In genomic region chr1:47504840-47505239, GRCh38 we compare ENCODE assay signal across 2 cellular contexts.
DNase-seq lines count a peak whose midpoint lies in the region; TF ChIP-seq lines count a peak whose summit lies in the region.
"Not testable (repeated sequence)": the region's sequence is repeated elsewhere in the genome, so short reads cannot be mapped to it uniquely, and the experiment has no call there.

No MANE protein-coding gene starts in this region.

- not testable (repeated sequence) for TF ChIP-seq CTCF in HEK293 (tag by site-specific recombination; IDR thresholded peaks at IDR 0.05); neural progenitor cell (IDR thresholded peaks at IDR 0.05)

- H3F3A ChIP-seq in neural progenitor cell (ENCODE audit: low read depth), result peaks cover 10% of the 10 kb centered on the region

- H3K4me1 ChIP-seq in HEK293 (ENCODE audit: control insufficient read depth, insufficient read depth, low read length), result peaks cover 12% of the 10 kb centered on the region
- not testable (repeated sequence) for H3K4me1 ChIP-seq in neural progenitor cell

- POLR2A ChIA-PET in HEK293 (lab: Yijun Ruan, JAX), result not testable (repeated sequence)

- not testable (repeated sequence) for H3K4me3 ChIP-seq in HEK293 (ENCODE audit: low read depth, low read length); neural progenitor cell

- H3K4me1 Mint-ChIP-seq in neural progenitor cell, result not testable (repeated sequence)

- not testable (repeated sequence) for H3K9me3 ChIP-seq in HEK293 (ENCODE audit: control insufficient read depth, insufficient read depth, low read depth, low read length); neural progenitor cell (ENCODE audit: low read depth)

- peaks cover 29% of the 10 kb centered on the region for H3K27me3 Mint-ChIP-seq in neural progenitor cell (ENCODE audit: insufficient read depth, low read depth)

- not testable (repeated sequence) for H3K4me2 ChIP-seq in neural progenitor cell

- not testable (repeated sequence) for DNase-seq in neural progenitor cell (ENCODE audit: low spot score)

- peaks cover 97% of the 10 kb centered on the region for H3K27me3 ChIP-seq in neural progenitor cell

- peak overlapping the region; percentile 38 for H3K4me3 Mint-ChIP-seq in neural progenitor cell

- not testable (repeated sequence) for H4K20me1 ChIP-seq in neural progenitor cell (ENCODE audit: low read depth)

- H3K27ac ChIP-seq in HEK293 (ENCODE audit: extremely low read depth, low read depth, low read length); neural progenitor cell: not testable (repeated sequence)

- CTCF ChIA-PET in HEK293 (lab: Yijun Ruan, JAX), result interaction anchor here (0.9 to 1.8 kb wide), 4 partner anchors 17 to 222 kb away, joined by 3 to 7 read pairs (median 5); partner anchors contain the start of gene FOXD2

- not testable (repeated sequence) for H3K36me3 ChIP-seq in HEK293 (ENCODE audit: control insufficient read depth in 2 of 2, insufficient read depth in 1 of 2, low read length in 2 of 2); neural progenitor cell

- not testable (repeated sequence) for H3K36me3 Mint-ChIP-seq in neural progenitor cell

- H3K9me3 Mint-ChIP-seq in neural progenitor cell, result not testable (repeated sequence)

- not testable (repeated sequence) for H3K9ac ChIP-seq in neural progenitor cell

- not testable (repeated sequence) for H3K79me2 ChIP-seq in neural progenitor cell (ENCODE audit: low read depth)

- H3K27ac Mint-ChIP-seq in neural progenitor cell, result not testable (repeated sequence)

- not testable (repeated sequence) for H2AFZ ChIP-seq in neural progenitor cell (replicated peaks)

TF ChIP-seq in HEK293, 187 proteins besides CTCF, POLR2A, EP300 and RAD21:
- peak; percentile 90 for TF ChIP-seq ZNF146 (tag by site-specific recombination; IDR thresholded peaks at IDR 0.05)
- TF ChIP-seq, protein P1, sequence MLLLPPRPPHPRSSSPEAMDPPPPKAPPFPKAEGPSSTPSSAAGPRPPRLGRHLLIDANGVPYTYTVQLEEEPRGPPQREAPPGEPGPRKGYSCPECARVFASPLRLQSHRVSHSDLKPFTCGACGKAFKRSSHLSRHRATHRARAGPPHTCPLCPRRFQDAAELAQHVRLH (tag by site-specific recombination; IDR thresholded peaks at IDR 0.05), result 0 out of 2 replicates have a peak, but pooled peaks have one; percentile 27
